Comparison of ENCODE assay signal across 1 cellular context in the genomic region with DNA sequence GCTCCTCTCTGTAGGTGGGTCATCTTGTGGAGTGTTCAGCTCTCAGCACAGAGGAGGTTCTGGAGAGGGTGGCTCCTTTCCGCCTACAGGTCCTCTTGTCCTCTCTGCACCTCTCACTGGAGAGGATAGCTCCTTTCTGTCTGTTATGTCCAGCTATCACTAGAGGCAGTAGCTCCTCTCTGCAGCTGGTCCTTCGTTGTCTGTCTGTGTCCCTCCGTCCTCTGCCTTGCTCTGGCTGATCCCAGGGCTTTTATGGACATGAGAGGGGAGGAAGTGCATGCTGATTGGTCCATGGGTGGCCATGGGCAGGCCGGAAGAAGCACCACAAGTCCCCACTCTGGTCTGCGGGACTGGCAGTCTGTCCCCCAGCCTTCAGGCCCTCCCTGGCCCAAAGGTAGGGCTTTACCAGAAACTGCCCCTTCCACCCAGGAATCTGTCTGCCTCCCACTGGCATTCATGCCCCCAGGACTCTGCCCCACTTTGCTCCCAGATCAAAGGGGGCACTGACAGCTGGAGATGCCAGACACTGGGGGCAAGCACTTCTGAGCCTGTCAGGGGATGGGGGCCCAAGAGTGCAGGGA.
TF ChIP-seq lines count a peak whose summit lies in the region.

No MANE protein-coding gene starts in this region.

TF ChIP-seq in K562, 482 proteins besides CTCF, POLR2A, EP300 and RAD21 (continued from another document):
- TF ChIP-seq, protein P1, sequence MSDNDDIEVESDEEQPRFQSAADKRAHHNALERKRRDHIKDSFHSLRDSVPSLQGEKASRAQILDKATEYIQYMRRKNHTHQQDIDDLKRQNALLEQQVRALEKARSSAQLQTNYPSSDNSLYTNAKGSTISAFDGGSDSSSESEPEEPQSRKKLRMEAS (CRISPR knock-in tag; IDR thresholded peaks at IDR 0.05), result no peak
